In genomic region chr2:151961558-151961957, GRCh38 we compare ENCODE assay signal across 35 cellular contexts.
DNase-seq lines count a peak whose midpoint lies in the region; ATAC-seq, FAIRE-seq and TF ChIP-seq lines count a peak whose summit lies in the region.
"Had no signal": no experiment of that assay in that cellular context is flagged by ENCODE, and none has a peak within 500 bp of the region (broad histone marks: within the 10 kb centered on the region; RNA-seq: fewer than 3 reads in every experiment).

No MANE protein-coding gene starts in this region.

- TF ChIP-seq POLR2A in HepG2 (IDR thresholded peaks at IDR 0.05; ENCODE audit: insufficient read depth in 1 of 2, low read depth in 2 of 2, low read length in 2 of 2): no peak
- TF ChIP-seq POLR2A in right lobe of liver (IDR thresholded peaks at IDR 0.05): no peak

- in situ Hi-C loops in HepG2 (cut with HindIII; ENCODE audit: extremely low pct_ligation_motif_present, low pct_unique_long_range_greater_than_20kb): no loop called here

- no peaks in the 10 kb centered on the region for H4K20me1 ChIP-seq in HepG2 (ENCODE audit: insufficient read depth, low read length)
- H4K20me1 ChIP-seq: BLaER1; BLaER1 treated with 17β-estradiol and CSF1 and Interleukin-3, amounts not matched to agents 10 nM and 100 nM had no signal

- no peak overlapping the region for H2AFZ ChIP-seq in HepG2 (ENCODE audit: low read length)

- FAIRE-seq in HepG2 (lab: Jason Lieb, UNC): no peak
- FAIRE-seq: A204.1, A549, D721Med had no signal

- peaks cover 0 to 2% (median 2%) of the 10 kb centered on the region in 3 donors for H3K27me3 Mint-ChIP-seq in immature natural killer cell (ENCODE audit: low read depth in 3 of 3)
- H3K27me3 Mint-ChIP-seq: B cell; CD4-positive, alpha-beta T cell; CD4-positive, CD25-positive, alpha-beta regulatory T cell had no signal

- ATAC-seq in HepG2 (no peak), right lobe of liver (no peak)
- ATAC-seq: A549; CD8-positive, alpha-beta T cell had no signal

- CTCF ChIA-PET in HepG2 (lab: Yijun Ruan, JAX; ENCODE audit: low intra/inter-chr PET ratio, low total read pairs): no interaction called here
- CTCF ChIA-PET in HEK293 (lab: Yijun Ruan, JAX): interaction anchor here (0.5 to 1.2 kb wide), 2 partner anchors 12 to 17 kb away, joined by 4 read pairs; no protein-coding TSS in a partner anchor

- no peaks in the 10 kb centered on the region for H3K27me3 ChIP-seq in HepG2 (ENCODE audit: control insufficient read depth in 1 of 2, insufficient read depth in 2 of 2, low read length in 2 of 2)
- no peaks in the 10 kb centered on the region for H3K27me3 ChIP-seq in right lobe of liver
- H3K27me3 ChIP-seq: BE2C; BLaER1; BLaER1 treated with 17β-estradiol and CSF1 and Interleukin-3, amounts not matched to agents 10 nM and 100 nM had no signal

- no peak overlapping the region for H3K4me3 Mint-ChIP-seq in immature natural killer cell
- H3K4me3 Mint-ChIP-seq: B cell; CD14-positive monocyte; CD4-positive, alpha-beta memory T cell; CD4-positive, alpha-beta T cell; CD4-positive, CD25-positive, alpha-beta regulatory T cell; CD8-positive, alpha-beta memory T cell; CD8-positive, alpha-beta T cell had no signal

- H3K4me3 ChIP-seq in HepG2 (replicated peaks in 1 of 3; ENCODE audit: insufficient read depth in 1 of 3, low read depth in 2 of 3, low read length in 3 of 3) (no peak overlapping the region), right lobe of liver (no peak overlapping the region), HEK293 (ENCODE audit: low read depth, low read length) (no peak overlapping the region)
- H3K4me3 ChIP-seq: A549; BLaER1; BLaER1 treated with 17β-estradiol and CSF1 and Interleukin-3, amounts not matched to agents 10 nM and 100 nM had no signal

- H3K27ac ChIP-seq in HepG2 (ENCODE audit: extremely low read length, insufficient read depth, low read length) (no peak overlapping the region), right lobe of liver (no peak overlapping the region), HEK293 (ENCODE audit: extremely low read depth, low read depth, low read length) (no peak overlapping the region), caudate nucleus (ENCODE audit: low read depth, low read length) (peak overlapping the region; percentile 74)
- H3K27ac ChIP-seq: 22Rv1; A549; BLaER1; BLaER1 treated with 17β-estradiol and CSF1 and Interleukin-3, amounts not matched to agents 10 nM and 100 nM; C4-2B had no signal

- peaks cover 0 to 3% of the 10 kb centered on the region in 2 experiments; a peak in 1 of 5 replicates for H3K36me3 ChIP-seq in HepG2 (replicated peaks in 1 of 2; ENCODE audit: control insufficient read depth in 1 of 2, insufficient read depth in 2 of 2, low read length in 2 of 2)
- no peaks in the 10 kb centered on the region for H3K36me3 ChIP-seq in right lobe of liver
- no peaks in the 10 kb centered on the region for H3K36me3 ChIP-seq in HEK293 (ENCODE audit: control insufficient read depth in 2 of 2, insufficient read depth in 1 of 2, low read length in 2 of 2)
- H3K36me3 ChIP-seq: BE2C; BLaER1; BLaER1 treated with 17β-estradiol and CSF1 and Interleukin-3, amounts not matched to agents 10 nM and 100 nM had no signal

- TF ChIP-seq EP300 in HepG2 (IDR thresholded peaks at IDR 0.05; ENCODE audit: low read depth in 2 of 2, low read length in 2 of 2) (no peak), HepG2 (CRISPR knock-in tag; IDR thresholded peaks at IDR 0.05; ENCODE audit: borderline replicate concordance) (no peak)

- no peaks in the 10 kb centered on the region for H3K4me1 Mint-ChIP-seq in immature natural killer cell
- H3K4me1 Mint-ChIP-seq: B cell; CD14-positive monocyte; CD4-positive, alpha-beta memory T cell; CD4-positive, CD25-positive, alpha-beta regulatory T cell; CD8-positive, alpha-beta memory T cell had no signal

- intact Hi-C loops in HepG2 (cut with micrococcal nuclease; ENCODE audit: unreplicated experiment): no loop called here
- intact Hi-C loops in right lobe of liver (cut with DNase I): no loop called here

- no peaks in the 10 kb centered on the region for H3K36me3 Mint-ChIP-seq in immature natural killer cell
- H3K36me3 Mint-ChIP-seq: CD14-positive monocyte; CD4-positive, alpha-beta memory T cell; CD4-positive, CD25-positive, alpha-beta regulatory T cell; CD8-positive, alpha-beta memory T cell; CD8-positive, alpha-beta T cell had no signal

- H3K79me2 ChIP-seq in HepG2 (ENCODE audit: insufficient read depth, low read length): peaks cover 2% of the 10 kb centered on the region

- no peaks in the 10 kb centered on the region for H3K9me3 Mint-ChIP-seq in immature natural killer cell
- H3K9me3 Mint-ChIP-seq: CD14-positive monocyte; CD4-positive, alpha-beta memory T cell; CD4-positive, alpha-beta T cell; CD4-positive, CD25-positive, alpha-beta regulatory T cell; CD8-positive, alpha-beta memory T cell; CD8-positive, alpha-beta T cell had no signal

- DNase-seq in HepG2 (ENCODE audit: low spot score): no peak
- DNase-seq in right lobe of liver: no peak
- no peak for DNase-seq in caudate nucleus (lab: John Stamatoyannopoulos, UW)
- DNase-seq in activated gamma-delta T cell (lab: John Stamatoyannopoulos, UW): no peak
- DNase-seq in immature natural killer cell: no peak
- DNase-seq: 8988T; ACHN; AML-193; BE2C; C1 segment of cervical spinal cord; Caco-2; Calu3; CD4-positive, alpha-beta memory T cell; CD4-positive, alpha-beta T cell; CD4-positive, CD25-positive, alpha-beta regulatory T cell; CD8-positive, alpha-beta memory T cell; CD8-positive, alpha-beta T cell; COR-L47; DMS 273 treated with DMSO at 0.1 percent for 48 hours; DMS153; DMS53; DMS79; DMS79 treated with DMSO at 0.1 percent for 48 hours; DND-41; EL had no signal

- no TSS peak for BruUV-seq in HepG2 (replicated peaks; lab: Mats Ljungman, UMichigan)

- no peak for TF ChIP-seq CTCF in HepG2 (CRISPR knock-in tag; IDR thresholded peaks at IDR 0.05)
- TF ChIP-seq CTCF in right lobe of liver (IDR thresholded peaks at IDR 0.05): no peak
- TF ChIP-seq CTCF in HEK293 (tag by site-specific recombination; IDR thresholded peaks at IDR 0.05): no peak

- POLR2A ChIA-PET in HepG2 (lab: Yijun Ruan, JAX): no interaction called here
- POLR2A ChIA-PET in HEK293 (lab: Yijun Ruan, JAX): no interaction called here

- H3K9me3 ChIP-seq in HepG2 (ENCODE audit: low read length): no peaks in the 10 kb centered on the region
- H3K9me3 ChIP-seq in right lobe of liver: no peaks in the 10 kb centered on the region
- no peaks in the 10 kb centered on the region for H3K9me3 ChIP-seq in HEK293 (ENCODE audit: control insufficient read depth, insufficient read depth, low read depth, low read length)
- H3K9me3 ChIP-seq: A549; BE2C; BLaER1; BLaER1 treated with 17β-estradiol and CSF1 and Interleukin-3, amounts not matched to agents 10 nM and 100 nM; Caco-2 had no signal

- no peak overlapping the region for H3K9ac ChIP-seq in HepG2 (ENCODE audit: insufficient read depth, low read depth, low read length)
- H3K9ac ChIP-seq: BLaER1; BLaER1 treated with 17β-estradiol and CSF1 and Interleukin-3, amounts not matched to agents 10 nM and 100 nM had no signal

- TF ChIP-seq RAD21 in HepG2 (CRISPR knock-in tag; IDR thresholded peaks at IDR 0.05): no peak

- whole genome bisulfite sequencing in HepG2 (ENCODE audit: low lambda C conversion rate): 98% methylated on average over 4 of the region's 4 CpGs
- 76% methylated on average over 2 of the region's 4 CpGs for WGBS in right lobe of liver (ENCODE audit: insufficient coverage, low coverage, low lambda C conversion rate, missing lambda C conversion rate)

- H3K4me2 ChIP-seq in HepG2 (ENCODE audit: low read depth, low read length): no peak overlapping the region
- H3K4me2 ChIP-seq: A549; BLaER1; BLaER1 treated with 17β-estradiol and CSF1 and Interleukin-3, amounts not matched to agents 10 nM and 100 nM had no signal

- H3K27ac Mint-ChIP-seq in immature natural killer cell: no peak overlapping the region
- H3K27ac Mint-ChIP-seq: B cell; CD14-positive monocyte; CD4-positive, alpha-beta memory T cell; CD4-positive, alpha-beta T cell; CD4-positive, CD25-positive, alpha-beta regulatory T cell; CD8-positive, alpha-beta memory T cell; CD8-positive, alpha-beta T cell had no signal

- peaks cover 8% of the 10 kb centered on the region for H3K4me1 ChIP-seq in HepG2 (ENCODE audit: insufficient read depth, low read length)
- H3K4me1 ChIP-seq in right lobe of liver: no peaks in the 10 kb centered on the region
- H3K4me1 ChIP-seq in HEK293 (ENCODE audit: control insufficient read depth, insufficient read depth, low read length): no peaks in the 10 kb centered on the region
- H3K4me1 ChIP-seq: A549; BE2C; BLaER1; BLaER1 treated with 17β-estradiol and CSF1 and Interleukin-3, amounts not matched to agents 10 nM and 100 nM; Caco-2 had no signal

TF ChIP-seq in HepG2, 621 proteins besides CTCF, POLR2A, EP300 and RAD21:
- TF ChIP-seq ZNF343 (CRISPR knock-in tag; IDR thresholded peaks at IDR 0.05) (no peak), CEBPB (IDR thresholded peaks at IDR 0.05; ENCODE audit: borderline replicate concordance, low read depth, low read length) (peak; percentile 38; the same call in 1 of the 2 replicates), CC2D1A (CRISPR knock-in tag; IDR thresholded peaks at IDR 0.05) (no peak), ZNF430 (CRISPR knock-in tag; IDR thresholded peaks at IDR 0.05) (no peak), ZNF788 (CRISPR knock-in tag; IDR thresholded peaks at IDR 0.05; ENCODE audit: borderline replicate concordance) (no peak), ZNF121 (CRISPR knock-in tag; IDR thresholded peaks at IDR 0.05) (peak; percentile 69)

TF ChIP-seq in HEK293, 187 proteins besides CTCF, POLR2A, EP300 and RAD21:
- peak; percentile 66; the same call in 1 of the 2 replicates for TF ChIP-seq ZNF121 (tag by site-specific recombination; IDR thresholded peaks at IDR 0.05)
- TF ChIP-seq ZNF658 (tag by site-specific recombination; IDR thresholded peaks at IDR 0.05): no peak

Comparison
In these comparisons a context has a peak if more than half of its experiments do, and no peak if none do; other contexts are left out.
1. Of the 63 proteins assayed by ChIP-seq in both HepG2 and HEK293: peak only in HepG2: none; only in HEK293: none; in both: ZNF121; in neither: 62.